In genomic region chr18:45686892-45687611, GRCh38 we compare ENCODE assay signal across 8 cellular contexts. TPM values are rescaled to one million over a fixed set of nuclear protein-coding genes. Genes with fewer than 3 reads are reported as not detected.
DNase-seq lines count a peak whose midpoint lies in the region; ATAC-seq and TF ChIP-seq lines count a peak whose summit lies in the region.

No MANE protein-coding gene starts in this region.

- H3K4me1 Mint-ChIP-seq in endothelial cell (ENCODE audit: unreplicated experiment) = no peaks in the 10 kb centered on the region

- intact Hi-C loops in left cardiac atrium (cut with DNase I) = no loop called here

- peak in 60 of 76 experiments; percentile 9 to 86 (median 48) for DNase-seq in HUDEP-2 (lab: John Stamatoyannopoulos, UW; ENCODE audit: unreplicated experiment in 76 of 76)
- DNase-seq in activated CD4-positive, alpha-beta T cell treated with anti-CD3 and anti-CD28 coated beads for 4 hours = peak; percentile 38 to 47
- no peak for DNase-seq in left cardiac atrium
- no peak for DNase-seq in iPS-NIHi7 (ENCODE audit: extremely low spot score)
- DNase-seq in mucosa of gallbladder (ENCODE audit: low spot score) = no peak
- DNase-seq in endothelial cell (ENCODE audit: low spot score) = no peak

- no peak overlapping the region for H3K4me3 Mint-ChIP-seq in endothelial cell (ENCODE audit: unreplicated experiment)

- H3K27ac Mint-ChIP-seq in endothelial cell (ENCODE audit: unreplicated experiment) = no peak overlapping the region

- TF ChIP-seq CTCF in endothelial cell (IDR thresholded peaks at IDR 0.05; ENCODE audit: unreplicated experiment) = no peak

- H3K36me3 Mint-ChIP-seq in endothelial cell (ENCODE audit: low read depth, unreplicated experiment) = no peaks in the 10 kb centered on the region

- H3K9me3 Mint-ChIP-seq in endothelial cell (ENCODE audit: unreplicated experiment) = no peaks in the 10 kb centered on the region

- H3K27me3 Mint-ChIP-seq in endothelial cell (ENCODE audit: unreplicated experiment) = no peaks in the 10 kb centered on the region

- peak; percentile 6 for TF ChIP-seq POLR2A in GM10847 (IDR thresholded peaks at IDR 0.05; ENCODE audit: extremely low read depth, insufficient read length)

- ATAC-seq in GM21423 (IDR thresholded peaks at IDR 0.05; ENCODE audit: unreplicated experiment) (peak; percentile 80), left cardiac atrium (peak; percentile 47 to 66)

RNA-seq across cellular contexts. Expression of gene SLC14A1, which starts 36.9 kb away (rescaled TPM):
- total RNA-seq in left cardiac atrium = 10 to 100 TPM in 1 of 2 donors, 1 to 10 TPM in 1; 9.7 to 11.2 TPM
- total RNA-seq in mucosa of gallbladder = 96.9 TPM
- total RNA-seq in endothelial cell (ENCODE audit: unreplicated experiment) = 0.36 TPM

Comparison
In these comparisons a context has a peak if more than half of its experiments do, and no peak if none do; other contexts are left out.
1. DNase-seq: peak in HUDEP-2 (60 of 76) and activated CD4-positive, alpha-beta T cell treated with anti-CD3 and anti-CD28 coated beads for 4 hours (2 of 2); none in left cardiac atrium (single experiment), iPS-NIHi7 (single experiment), mucosa of gallbladder (single experiment) and endothelial cell (single experiment).